ENCODE assay signal across 37 cellular contexts in genomic region chr1:225931270-225932129, GRCh38. TPM values are rescaled to one million over a fixed set of nuclear protein-coding genes. Genes with fewer than 3 reads are reported as not detected.
DNase-seq lines count a peak whose midpoint lies in the region; ATAC-seq and TF ChIP-seq lines count a peak whose summit lies in the region.
"Had no signal": no experiment of that assay in that cellular context is flagged by ENCODE, and none has a peak within 500 bp of the region (broad histone marks: within the 10 kb centered on the region; RNA-seq: fewer than 3 reads in every experiment).

No MANE protein-coding gene starts in this region.

- no peaks in the 10 kb centered on the region for H3K36me3 ChIP-seq in naive thymus-derived CD4-positive, alpha-beta T cell (ENCODE audit: control insufficient read depth in 2 of 3, insufficient read depth in 3 of 3, low read length in 3 of 3)
- H3K36me3 ChIP-seq in esophagus muscularis mucosa, result no peaks in the 10 kb centered on the region
- H3K36me3 ChIP-seq: colonic mucosa, MG63, ovary had no signal

- TF ChIP-seq EP300 in esophagus muscularis mucosa (IDR thresholded peaks at IDR 0.05), result no peak

- no peak for ATAC-seq in activated T-helper 17 cell treated with anti-CD3 and anti-CD28 coated beads, Interleukin-2, amount 50 U/mL, for 72 hours (replicated peaks)
- ATAC-seq in naive thymus-derived CD4-positive, alpha-beta T cell, result no peak
- ATAC-seq: activated CD8-positive, alpha-beta memory T cell treated with anti-CD3 and anti-CD28 coated beads, Interleukin-2, amount 10 ng/mL, durations not matched to agents 7 days and 5 days; left colon; mucosa of descending colon; stimulated activated naive B cell treated with anti-CD40 and anti-IgM and Interleukin-4, amounts not matched to agents 10 μg/mL and 1 μg/mL and 100 μg/mL, for 72 hours had no signal

- H3K36me3 Mint-ChIP-seq in activated CD4-positive, alpha-beta T cell treated with anti-CD3 and anti-CD28 coated beads, Interleukin-2, amount 10 ng/mL, durations not matched to agents 7 days and 5 days (ENCODE audit: low read depth), result no peaks in the 10 kb centered on the region
- no peaks in the 10 kb centered on the region for H3K36me3 Mint-ChIP-seq in activated T-helper 17 cell treated with anti-CD3 and anti-CD28 coated beads, Interleukin-2, amount 50 U/mL, for 72 hours (ENCODE audit: low read depth)
- no peaks in the 10 kb centered on the region for H3K36me3 Mint-ChIP-seq in naive thymus-derived CD4-positive, alpha-beta T cell
- H3K36me3 Mint-ChIP-seq: activated CD8-positive, alpha-beta memory T cell treated with anti-CD3 and anti-CD28 coated beads, Interleukin-2, amount 10 ng/mL, durations not matched to agents 7 days and 5 days; stimulated activated naive B cell treated with anti-CD40 and anti-IgM and Interleukin-4, amounts not matched to agents 10 μg/mL and 1 μg/mL and 100 μg/mL, for 72 hours had no signal

- H3K4me3 Mint-ChIP-seq in activated CD4-positive, alpha-beta T cell treated with anti-CD3 and anti-CD28 coated beads, Interleukin-2, amount 10 ng/mL, durations not matched to agents 7 days and 5 days, result no peak overlapping the region
- H3K4me3 Mint-ChIP-seq in activated T-helper 17 cell treated with anti-CD3 and anti-CD28 coated beads, Interleukin-2, amount 50 U/mL, for 72 hours, result no peak overlapping the region
- peak overlapping the region in 1 of 10 donors; percentile 34 for H3K4me3 Mint-ChIP-seq in naive thymus-derived CD4-positive, alpha-beta T cell
- H3K4me3 Mint-ChIP-seq: activated B cell treated with CpG ODN at 0.5 μM for 24 hours; activated CD8-positive, alpha-beta memory T cell treated with anti-CD3 and anti-CD28 coated beads, Interleukin-2, amount 10 ng/mL, durations not matched to agents 7 days and 5 days; stimulated activated naive B cell treated with anti-CD40 and anti-IgM and Interleukin-4, amounts not matched to agents 10 μg/mL and 1 μg/mL and 100 μg/mL, for 72 hours; T-helper 2 cell treated with Interferon-gamma antibody and Interleukin-4, amounts not matched to agents 5 μg/mL and 100 μg/mL, for 36 hours had no signal

- CTCF ChIA-PET in activated CD4-positive, alpha-beta T cell treated with anti-CD3 and anti-CD28 coated beads, Interleukin-2, amount 10 ng/mL, durations not matched to agents 7 days and 5 days (lab: Charles Lee), result interaction anchor here (0.8 to 1.2 kb wide), 4 partner anchors 9 to 154 kb away, joined by 3 to 4 read pairs (median 4); partner anchors contain the start of gene SRP9
- CTCF ChIA-PET in naive thymus-derived CD4-positive, alpha-beta T cell (lab: Charles Lee), result interaction anchor here (0.9 kb wide), 1 partner anchor 154 kb away, joined by 4 read pairs; the partner anchor contains the start of gene SRP9

- no peaks in the 10 kb centered on the region for H3K27me3 ChIP-seq in naive thymus-derived CD4-positive, alpha-beta T cell (ENCODE audit: control insufficient read depth in 2 of 2, insufficient read depth in 2 of 2, low read length in 2 of 2)
- H3K27me3 ChIP-seq in esophagus muscularis mucosa, result no peaks in the 10 kb centered on the region
- H3K27me3 ChIP-seq: colonic mucosa, MG63, ovary had no signal

- H3K9me3 ChIP-seq in naive thymus-derived CD4-positive, alpha-beta T cell (ENCODE audit: control insufficient read depth in 2 of 3, low read length in 3 of 3), result no peaks in the 10 kb centered on the region
- no peaks in the 10 kb centered on the region for H3K9me3 ChIP-seq in esophagus muscularis mucosa
- H3K9me3 ChIP-seq: colonic mucosa, MG63, mucosa of descending colon, ovary had no signal

- H3K9me3 Mint-ChIP-seq in activated CD4-positive, alpha-beta T cell treated with anti-CD3 and anti-CD28 coated beads, Interleukin-2, amount 10 ng/mL, durations not matched to agents 7 days and 5 days, result no peaks in the 10 kb centered on the region
- no peaks in the 10 kb centered on the region for H3K9me3 Mint-ChIP-seq in activated T-helper 17 cell treated with anti-CD3 and anti-CD28 coated beads, Interleukin-2, amount 50 U/mL, for 72 hours
- no peaks in the 10 kb centered on the region for H3K9me3 Mint-ChIP-seq in naive thymus-derived CD4-positive, alpha-beta T cell
- H3K9me3 Mint-ChIP-seq: activated B cell treated with CpG ODN at 0.5 μM for 24 hours; stimulated activated naive B cell treated with anti-CD40 and anti-IgM and Interleukin-4, amounts not matched to agents 10 μg/mL and 1 μg/mL and 100 μg/mL, for 72 hours; T-helper 2 cell treated with Interferon-gamma antibody and Interleukin-4, amounts not matched to agents 5 μg/mL and 100 μg/mL, for 36 hours had no signal

- no peak for TF ChIP-seq POLR2A in esophagus muscularis mucosa (IDR thresholded peaks at IDR 0.05; ENCODE audit: low read depth)

- WGBS in esophagus muscularis mucosa, result 79% methylated on average over 5 of the region's 5 CpGs

- no peak for TF ChIP-seq CTCF in esophagus muscularis mucosa (IDR thresholded peaks at IDR 0.05)

- no peaks in the 10 kb centered on the region for H3K27me3 Mint-ChIP-seq in activated CD4-positive, alpha-beta T cell treated with anti-CD3 and anti-CD28 coated beads, Interleukin-2, amount 10 ng/mL, durations not matched to agents 7 days and 5 days
- no peaks in the 10 kb centered on the region for H3K27me3 Mint-ChIP-seq in activated T-helper 17 cell treated with anti-CD3 and anti-CD28 coated beads, Interleukin-2, amount 50 U/mL, for 72 hours
- H3K27me3 Mint-ChIP-seq in naive thymus-derived CD4-positive, alpha-beta T cell, result no peaks in the 10 kb centered on the region
- H3K27me3 Mint-ChIP-seq: activated B cell treated with CpG ODN at 0.5 μM for 24 hours; activated CD8-positive, alpha-beta memory T cell treated with anti-CD3 and anti-CD28 coated beads, Interleukin-2, amount 10 ng/mL, durations not matched to agents 7 days and 5 days; stimulated activated naive B cell treated with anti-CD40 and anti-IgM and Interleukin-4, amounts not matched to agents 10 μg/mL and 1 μg/mL and 100 μg/mL, for 72 hours had no signal

- peaks cover 23% of the 10 kb centered on the region for H3K4me1 Mint-ChIP-seq in activated CD4-positive, alpha-beta T cell treated with anti-CD3 and anti-CD28 coated beads, Interleukin-2, amount 10 ng/mL, durations not matched to agents 7 days and 5 days
- peaks cover 6% of the 10 kb centered on the region for H3K4me1 Mint-ChIP-seq in activated T-helper 17 cell treated with anti-CD3 and anti-CD28 coated beads, Interleukin-2, amount 50 U/mL, for 72 hours
- peaks cover 12 to 42% (median 30%) of the 10 kb centered on the region in 7 donors for H3K4me1 Mint-ChIP-seq in naive thymus-derived CD4-positive, alpha-beta T cell
- H3K4me1 Mint-ChIP-seq: activated B cell treated with CpG ODN at 0.5 μM for 24 hours had no signal

- H3K27ac ChIP-seq in naive thymus-derived CD4-positive, alpha-beta T cell (ENCODE audit: low read depth, low read length), result peak overlapping the region; percentile 15
- no peak overlapping the region for H3K27ac ChIP-seq in esophagus muscularis mucosa (replicated peaks in 1 of 4)
- H3K27ac ChIP-seq: 22Rv1, colonic mucosa, ovary had no signal

- H3K4me1 ChIP-seq in naive thymus-derived CD4-positive, alpha-beta T cell (ENCODE audit: control insufficient read depth in 2 of 2, insufficient read depth in 2 of 2, low read length in 2 of 2), result peaks cover 0 to 20% of the 10 kb centered on the region in 2 donors
- no peaks in the 10 kb centered on the region for H3K4me1 ChIP-seq in esophagus muscularis mucosa
- H3K4me1 ChIP-seq: colonic mucosa had no signal

- POLR2A ChIA-PET in activated CD4-positive, alpha-beta T cell treated with anti-CD3 and anti-CD28 coated beads, Interleukin-2, amount 10 ng/mL, durations not matched to agents 7 days and 5 days (lab: Charles Lee), result no interaction called here
- POLR2A ChIA-PET in naive thymus-derived CD4-positive, alpha-beta T cell (lab: Charles Lee), result interaction anchor here (0.5 to 1.5 kb wide), 7 partner anchors 9 to 336 kb away, joined by 3 to 8 read pairs (median 3); partner anchors contain the start of gene LEFTY2

- no peak overlapping the region for H3K4me3 ChIP-seq in naive thymus-derived CD4-positive, alpha-beta T cell (ENCODE audit: low read length)
- no peak overlapping the region for H3K4me3 ChIP-seq in esophagus muscularis mucosa
- H3K4me3 ChIP-seq: colonic mucosa, MG63, mucosa of descending colon, ovary had no signal

- intact Hi-C loops in naive thymus-derived CD4-positive, alpha-beta T cell (cut with micrococcal nuclease), result no loop called here
- intact Hi-C loops in esophagus muscularis mucosa (cut with DNase I), result no loop called here

- DNase-seq in activated CD4-positive, alpha-beta T cell treated with anti-CD3 and anti-CD28 coated beads, Interleukin-2, amount 10 ng/mL, durations not matched to agents 7 days and 5 days, result no peak
- no peak for DNase-seq in activated CD4-positive, alpha-beta T cell treated with anti-CD3 and anti-CD28 coated beads for 1 hour
- peak; percentile 94 for DNase-seq in NCI-H2171 treated with DMSO at 0.1 percent for 48 hours (lab: John Stamatoyannopoulos, UW)
- no peak for DNase-seq in naive thymus-derived CD4-positive, alpha-beta T cell
- no peak for DNase-seq in esophagus muscularis mucosa (ENCODE audit: extremely low spot score)
- no peak for DNase-seq in superior temporal gyrus (ENCODE audit: extremely low spot score)
- no peak for DNase-seq in RKO (ENCODE audit: low spot score)
- DNase-seq: activated B cell treated with CpG ODN at 0.5 μM for 24 hours; activated CD4-positive, alpha-beta T cell treated with anti-CD3 and anti-CD28 coated beads, Interleukin-2, amount 50 U/mL, for 4 hours; activated CD8-positive, alpha-beta memory T cell treated with anti-CD3 and anti-CD28 coated beads, Interleukin-2, amount 10 ng/mL, durations not matched to agents 7 days and 5 days; activated naive CD4-positive, alpha-beta T cell treated with Interleukin-2 at 50 U/mL for 16 hours; activated T-cell treated with anti-CD3 and anti-CD28 coated beads, Interleukin-2, amount 50 U/mL, for 48 hours; C1 segment of cervical spinal cord; colonic mucosa; DMS79 treated with DMSO at 0.1 percent for 48 hours; effector CD8-positive, alpha-beta T cell; GF-D8; glutamatergic neuron; left colon; MG63; mucosa of descending colon; NCI-H2029; NCI-H226; NCI-H526 treated with DMSO at 0.1 percent for 48 hours; ovary; stimulated activated naive B cell treated with anti-CD40 and anti-IgM and Interleukin-4, amounts not matched to agents 10 μg/mL and 1 μg/mL and 100 μg/mL, for 72 hours; substantia nigra had no signal

- peak overlapping the region; percentile 37 for H3K27ac Mint-ChIP-seq in activated CD4-positive, alpha-beta T cell treated with anti-CD3 and anti-CD28 coated beads, Interleukin-2, amount 10 ng/mL, durations not matched to agents 7 days and 5 days
- H3K27ac Mint-ChIP-seq in activated T-helper 17 cell treated with anti-CD3 and anti-CD28 coated beads, Interleukin-2, amount 50 U/mL, for 72 hours, result peak overlapping the region; percentile 61
- peak overlapping the region in 8 of 9 donors; percentile 19 to 92 (median 63) for H3K27ac Mint-ChIP-seq in naive thymus-derived CD4-positive, alpha-beta T cell
- H3K27ac Mint-ChIP-seq: activated B cell treated with CpG ODN at 0.5 μM for 24 hours; activated CD8-positive, alpha-beta memory T cell treated with anti-CD3 and anti-CD28 coated beads, Interleukin-2, amount 10 ng/mL, durations not matched to agents 7 days and 5 days; stimulated activated naive B cell treated with anti-CD40 and anti-IgM and Interleukin-4, amounts not matched to agents 10 μg/mL and 1 μg/mL and 100 μg/mL, for 72 hours; T-helper 2 cell treated with Interferon-gamma antibody and Interleukin-4, amounts not matched to agents 5 μg/mL and 100 μg/mL, for 36 hours had no signal

RNA-seq across cellular contexts. Expression of gene PYCR2, which starts 7.5 kb away (rescaled TPM):
- 100 to 1,000 TPM in 1 of 2 experiments, 10 to 100 TPM in 1; 98.1 to 120 TPM for total RNA-seq in activated CD4-positive, alpha-beta T cell treated with anti-CD3 and anti-CD28 coated beads, Interleukin-2, amount 10 ng/mL, durations not matched to agents 7 days and 5 days
- total RNA-seq in activated T-helper 17 cell treated with anti-CD3 and anti-CD28 coated beads, Interleukin-2, amount 50 U/mL, for 72 hours, result 100 to 1,000 TPM in 1 of 2 donors, 10 to 100 TPM in 1; 63.2 to 105 TPM
- total RNA-seq in naive thymus-derived CD4-positive, alpha-beta T cell, result 100 to 1,000 TPM in 3 of 5 experiments, 10 to 100 TPM in 2; 46.4 to 137 (median 109) TPM
- polyA plus RNA-seq in naive thymus-derived CD4-positive, alpha-beta T cell, result 100 to 1,000 TPM; 112 to 148 TPM
- 10 to 100 TPM; 37.4 to 73.6 (median 58.2) TPM for total RNA-seq in esophagus muscularis mucosa

RNA-seq across cellular contexts. Expression of gene LEFTY2, which starts 9.5 kb away (rescaled TPM):
- not detected for total RNA-seq in activated CD4-positive, alpha-beta T cell treated with anti-CD3 and anti-CD28 coated beads, Interleukin-2, amount 10 ng/mL, durations not matched to agents 7 days and 5 days
- total RNA-seq in activated T-helper 17 cell treated with anti-CD3 and anti-CD28 coated beads, Interleukin-2, amount 50 U/mL, for 72 hours, result not detected
- not detected for total RNA-seq in naive thymus-derived CD4-positive, alpha-beta T cell
- polyA plus RNA-seq in naive thymus-derived CD4-positive, alpha-beta T cell, result under 1 TPM in 1 of 2 donors, not detected in 1; 0.45 TPM
- under 1 TPM in 2 of 4 donors, not detected in 2; 0.17 to 0.98 TPM for total RNA-seq in esophagus muscularis mucosa
- total RNA-seq: activated B cell treated with CpG ODN at 0.5 μM for 24 hours; activated CD8-positive, alpha-beta memory T cell treated with anti-CD3 and anti-CD28 coated beads, Interleukin-2, amount 10 ng/mL, durations not matched to agents 7 days and 5 days; bronchial epithelial cell; epithelial cell of proximal tubule; HT-29; lung microvascular endothelial cell; renal cortical epithelial cell had no signal
- polyA plus RNA-seq: neural cell had no signal

RNA-seq across cellular contexts. Expression of gene LEFTY1, which starts 42.6 kb away (rescaled TPM):
- total RNA-seq in activated CD4-positive, alpha-beta T cell treated with anti-CD3 and anti-CD28 coated beads, Interleukin-2, amount 10 ng/mL, durations not matched to agents 7 days and 5 days, result not detected
- not detected for total RNA-seq in activated T-helper 17 cell treated with anti-CD3 and anti-CD28 coated beads, Interleukin-2, amount 50 U/mL, for 72 hours
- total RNA-seq in naive thymus-derived CD4-positive, alpha-beta T cell, result under 1 TPM in 2 of 5 experiments, not detected in 3; 0.84 to 0.85 TPM
- not detected for polyA plus RNA-seq in naive thymus-derived CD4-positive, alpha-beta T cell
- under 1 TPM in 1 of 4 donors, not detected in 3; 0.33 TPM for total RNA-seq in esophagus muscularis mucosa
- total RNA-seq: activated B cell treated with CpG ODN at 0.5 μM for 24 hours; activated CD8-positive, alpha-beta memory T cell treated with anti-CD3 and anti-CD28 coated beads, Interleukin-2, amount 10 ng/mL, durations not matched to agents 7 days and 5 days; bronchial epithelial cell; epithelial cell of proximal tubule; fibroblast of villous mesenchyme; lung microvascular endothelial cell had no signal

RNA-seq across cellular contexts. Expression of gene TMEM63A, which starts 49.3 kb away (rescaled TPM):
- total RNA-seq in activated CD4-positive, alpha-beta T cell treated with anti-CD3 and anti-CD28 coated beads, Interleukin-2, amount 10 ng/mL, durations not matched to agents 7 days and 5 days, result 100 to 1,000 TPM; 197 to 211 TPM
- 100 to 1,000 TPM in 1 of 2 donors, 10 to 100 TPM in 1; 74.9 to 242 TPM for total RNA-seq in activated T-helper 17 cell treated with anti-CD3 and anti-CD28 coated beads, Interleukin-2, amount 50 U/mL, for 72 hours
- total RNA-seq in naive thymus-derived CD4-positive, alpha-beta T cell, result 100 to 1,000 TPM; 189 to 611 (median 383) TPM
- polyA plus RNA-seq in naive thymus-derived CD4-positive, alpha-beta T cell, result 10 to 100 TPM; 55.0 to 85.3 TPM
- 10 to 100 TPM; 14.6 to 30.7 (median 24.5) TPM for total RNA-seq in esophagus muscularis mucosa
- polyA plus RNA-seq: neural cell had no signal
